In genomic region chr1:224900062-224900461, GRCh38 we compare ENCODE assay signal across 19 cellular contexts.
"Had no signal": no experiment of that assay in that cellular context is flagged by ENCODE, and none has a peak within 500 bp of the region (broad histone marks: within the 10 kb centered on the region; RNA-seq: fewer than 3 reads in every experiment).

No MANE protein-coding gene starts in this region.

- H3K4me3 ChIP-seq: colonic mucosa, gastroesophageal sphincter, heart right ventricle, left lung, lower lobe of right lung, mucosa of descending colon had no signal

- H3K36me3 ChIP-seq: colonic mucosa, gastroesophageal sphincter, heart right ventricle, left lung, lower lobe of right lung had no signal

- H3K4me1 ChIP-seq: colonic mucosa, foreskin keratinocyte, gastroesophageal sphincter, heart right ventricle, left lung, lower lobe of right lung had no signal

- DNase-seq: colonic mucosa; cortex of kidney; effector CD8-positive, alpha-beta T cell; effector memory CD8-positive, alpha-beta T cell; endodermal cell; erythroblast; foreskin keratinocyte; heart right ventricle; hippocampal formation; left cardiac atrium; left lung; left ventricle myocardium superior; lower lobe of right lung; mesenchymal stem cell; mucosa of descending colon; naive B cell had no signal

- ATAC-seq: effector memory CD8-positive, alpha-beta T cell; esophagus mucosa; foreskin keratinocyte; gastroesophageal sphincter; heart right ventricle; left cardiac atrium; left lung; left ventricle myocardium superior; lower lobe of right lung; mucosa of descending colon had no signal

- H3K27ac ChIP-seq: colonic mucosa, epithelial cell of prostate, foreskin keratinocyte, gastroesophageal sphincter, heart right ventricle, left lung, lower lobe of right lung had no signal

- H3K27me3 ChIP-seq: colonic mucosa, gastroesophageal sphincter, left lung had no signal

- H3K9me3 ChIP-seq: colonic mucosa, gastroesophageal sphincter, mucosa of descending colon had no signal
